8 cellular contexts compared by ENCODE assay signal in genomic region chr20:1328680-1329330, GRCh38. TPM values are rescaled to one million over a fixed set of nuclear protein-coding genes. Genes with fewer than 3 reads are reported as not detected.
A peak's percentile ranks its signal among the peaks of the same experiment; 100 is the strongest.
DNase-seq lines count a peak whose midpoint lies in the region; ATAC-seq lines count a peak whose summit lies in the region.

Gene SDCBP2 (minus strand): TSS chr20:1329139. CDS start chr20:1320416, 8,723 bp downstream.

- peaks cover 60% of the 10 kb centered on the region for H3K4me1 ChIP-seq in BLaER1
- peaks cover 31% of the 10 kb centered on the region for H3K4me1 ChIP-seq in Karpas-422 (ENCODE audit: low read length)
- H3K4me1 ChIP-seq in naive thymus-derived CD4-positive, alpha-beta T cell (ENCODE audit: control insufficient read depth in 2 of 2, insufficient read depth in 2 of 2, low read length in 2 of 2): peaks cover 18 to 32% of the 10 kb centered on the region in 2 donors

- H3K27me3 Mint-ChIP-seq in central memory CD8-positive, alpha-beta T cell: no peaks in the 10 kb centered on the region
- no peaks in the 10 kb centered on the region for H3K27me3 Mint-ChIP-seq in naive thymus-derived CD4-positive, alpha-beta T cell

- no peaks in the 10 kb centered on the region for H3K27me3 ChIP-seq in BLaER1
- no peaks in the 10 kb centered on the region for H3K27me3 ChIP-seq in Karpas-422 (ENCODE audit: low read length)
- no peaks in the 10 kb centered on the region for H3K27me3 ChIP-seq in naive thymus-derived CD4-positive, alpha-beta T cell (ENCODE audit: control insufficient read depth in 2 of 2, insufficient read depth in 2 of 2, low read length in 2 of 2)

- H3K9me3 ChIP-seq in BLaER1 (no peaks in the 10 kb centered on the region), Karpas-422 (ENCODE audit: low read length) (no peaks in the 10 kb centered on the region)
- H3K9me3 ChIP-seq in naive thymus-derived CD4-positive, alpha-beta T cell (ENCODE audit: control insufficient read depth in 2 of 3, low read length in 3 of 3): no peaks in the 10 kb centered on the region

- H3K36me3 ChIP-seq in BLaER1: peaks cover 43% of the 10 kb centered on the region
- 0 out of 2 replicates have a peak, but pooled peaks cover 10% of the 10 kb centered on the region for H3K36me3 ChIP-seq in Karpas-422 (ENCODE audit: insufficient read depth, low read length)
- H3K36me3 ChIP-seq in naive thymus-derived CD4-positive, alpha-beta T cell (ENCODE audit: control insufficient read depth in 2 of 3, insufficient read depth in 3 of 3, low read length in 3 of 3): peaks cover 0 to 31% (median 0%) of the 10 kb centered on the region in 3 experiments

- H3K4me1 Mint-ChIP-seq in central memory CD8-positive, alpha-beta T cell: peaks cover 21% of the 10 kb centered on the region
- H3K4me1 Mint-ChIP-seq in naive thymus-derived CD4-positive, alpha-beta T cell: peaks cover 7 to 45% (median 37%) of the 10 kb centered on the region in 7 donors

- no peak for DNase-seq in Karpas-422
- peak in 1 of 2 donors; percentile 8 for DNase-seq in central memory CD8-positive, alpha-beta T cell (ENCODE audit: low spot score in 2 of 2)
- DNase-seq in naive thymus-derived CD4-positive, alpha-beta T cell: peak in 1 of 9 donors; percentile 17
- no peak for DNase-seq in NCI-H524 (lab: John Stamatoyannopoulos, UW)
- no peak for DNase-seq in activated gamma-delta T cell (lab: John Stamatoyannopoulos, UW)
- DNase-seq in SHP77 treated with DMSO at 0.1 percent for 48 hours (lab: John Stamatoyannopoulos, UW): no peak
- no peak for DNase-seq in inferior parietal cortex (ENCODE audit: extremely low spot score)

- POLR2A ChIA-PET in naive thymus-derived CD4-positive, alpha-beta T cell (lab: Charles Lee): interaction anchor here (0.9 to 1.1 kb wide), 3 partner anchors 42 to 139 kb away, joined by 3 to 5 read pairs (median 3); partner anchors contain the start of gene SNPH

- H2AFZ ChIP-seq in Karpas-422 (ENCODE audit: low read length): no peak within 1 kb of the TSS

- ATAC-seq in central memory CD8-positive, alpha-beta T cell (replicated peaks; ENCODE audit: extremely low read depth, poor library complexity, severe bottlenecking): no peak
- ATAC-seq in naive thymus-derived CD4-positive, alpha-beta T cell: no peak

- CTCF ChIA-PET in naive thymus-derived CD4-positive, alpha-beta T cell (lab: Charles Lee): no interaction called here

- no peak within 1 kb of the TSS for H3K4me3 ChIP-seq in BLaER1
- H3K4me3 ChIP-seq in Karpas-422 (ENCODE audit: low read length): no peak within 1 kb of the TSS
- no peak within 1 kb of the TSS for H3K4me3 ChIP-seq in naive thymus-derived CD4-positive, alpha-beta T cell (ENCODE audit: low read length)

- H3K79me2 ChIP-seq in Karpas-422 (ENCODE audit: low read length): peaks cover 86% of the 10 kb centered on the region

- intact Hi-C loops in naive thymus-derived CD4-positive, alpha-beta T cell (cut with micrococcal nuclease): no loop called here

- H3K27ac ChIP-seq in BLaER1 (0 out of 2 replicates have a peak within 1 kb of the TSS, but pooled peaks have one; percentile 13), Karpas-422 (ENCODE audit: low read length) (no peak within 1 kb of the TSS)
- peak within 1 kb of the TSS; percentile 97 for H3K27ac ChIP-seq in naive thymus-derived CD4-positive, alpha-beta T cell (ENCODE audit: low read depth, low read length)

- peak within 1 kb of the TSS; percentile 90 for H3K4me2 ChIP-seq in BLaER1
- peak within 1 kb of the TSS; percentile 87 for H3K4me2 ChIP-seq in Karpas-422 (ENCODE audit: low read depth, low read length, poor library complexity, severe bottlenecking)

- no peak within 1 kb of the TSS for H3K4me3 Mint-ChIP-seq in central memory CD8-positive, alpha-beta T cell
- H3K4me3 Mint-ChIP-seq in naive thymus-derived CD4-positive, alpha-beta T cell: peak within 1 kb of the TSS; percentile 9 to 81 (median 52)

- H3K36me3 Mint-ChIP-seq in central memory CD8-positive, alpha-beta T cell (ENCODE audit: insufficient read depth): peaks cover 13% of the 10 kb centered on the region
- peaks cover 0 to 15% (median 0%) of the 10 kb centered on the region in 5 donors for H3K36me3 Mint-ChIP-seq in naive thymus-derived CD4-positive, alpha-beta T cell

- H3K9me2 ChIP-seq in Karpas-422 (replicated peaks; ENCODE audit: insufficient read depth, low read length): no peaks in the 10 kb centered on the region

- peak within 1 kb of the TSS; percentile 13; the same call in 1 of the 2 replicates for H3K9ac ChIP-seq in BLaER1
- H3K9ac ChIP-seq in Karpas-422 (ENCODE audit: low read length): no peak within 1 kb of the TSS

- H3K27ac Mint-ChIP-seq in central memory CD8-positive, alpha-beta T cell (ENCODE audit: low read depth): peak within 1 kb of the TSS; percentile 36
- peak within 1 kb of the TSS in 5 of 9 donors; percentile 95 to 99 (median 97) for H3K27ac Mint-ChIP-seq in naive thymus-derived CD4-positive, alpha-beta T cell

- peaks cover 69% of the 10 kb centered on the region for H4K20me1 ChIP-seq in BLaER1
- H4K20me1 ChIP-seq in Karpas-422 (ENCODE audit: insufficient read depth, low read depth, low read length): peaks cover 14% of the 10 kb centered on the region

- no peaks in the 10 kb centered on the region for H3K9me3 Mint-ChIP-seq in central memory CD8-positive, alpha-beta T cell
- no peaks in the 10 kb centered on the region for H3K9me3 Mint-ChIP-seq in naive thymus-derived CD4-positive, alpha-beta T cell

RNA-seq across cellular contexts. Expression of gene SDCBP2, which starts in this region (rescaled TPM):
- total RNA-seq in Karpas-422 (2014; rRNA removed; shearing (Covaris generic); ENCODE audit: low replicate concordance): 1.8 TPM in 1 of 2 replicates, not detected in the other
- 1 to 10 TPM; 1.0 to 3.6 (median 1.4) TPM for total RNA-seq in naive thymus-derived CD4-positive, alpha-beta T cell
- 1 to 10 TPM; 1.3 to 1.9 TPM for polyA plus RNA-seq in naive thymus-derived CD4-positive, alpha-beta T cell
